Comparison of ENCODE assay signal across 18 cellular contexts in genomic region chr9:5958273-5958672, GRCh38. TPM values are rescaled to one million over a fixed set of nuclear protein-coding genes. Genes with fewer than 3 reads are reported as not detected.
DNase-seq lines count a peak whose midpoint lies in the region; ATAC-seq, FAIRE-seq and TF ChIP-seq lines count a peak whose summit lies in the region.
"Had no signal": no experiment of that assay in that cellular context is flagged by ENCODE, and none has a peak within 500 bp of the region (broad histone marks: within the 10 kb centered on the region; RNA-seq: fewer than 3 reads in every experiment).

No MANE protein-coding gene starts in this region.

- TF ChIP-seq CTCF in GM12878 (IDR thresholded peaks at IDR 0.05 in 2 of 3, conservative IDR thresholded peaks at IDR 0.05 in 1 of 3; ENCODE audit: control insufficient read depth in 2 of 3, extremely low read depth in 1 of 3, insufficient read depth in 1 of 3, low read depth in 3 of 3, low read length in 3 of 3): no peak

- H3K27ac ChIP-seq in GM12878 (ENCODE audit: control insufficient read depth, insufficient read depth): no peak overlapping the region
- H3K27ac ChIP-seq in CD4-positive, alpha-beta memory T cell (ENCODE audit: low read depth, low read length): no peak overlapping the region
- H3K27ac ChIP-seq: right lobe of liver had no signal

- no peak overlapping the region for H3K9ac ChIP-seq in GM12878 (ENCODE audit: control insufficient read depth, insufficient read depth, low read length)

- no peak for TF ChIP-seq POLR2A in GM12892 (IDR thresholded peaks at IDR 0.05; ENCODE audit: low read depth, low read length)
- TF ChIP-seq POLR2A in GM12878 (IDR thresholded peaks at IDR 0.05; ENCODE audit: low read depth, low read length): no peak

- no peak overlapping the region for H3K4me3 ChIP-seq in GM12878
- H3K4me3 ChIP-seq in CD4-positive, alpha-beta memory T cell (ENCODE audit: low read length in 2 of 2): no peak overlapping the region
- H3K4me3 ChIP-seq: right lobe of liver had no signal

- DNase-seq in GM12892 (ENCODE audit: insufficient read length): no peak
- DNase-seq in GM12878 (ENCODE audit: low read depth, low spot score): peak; percentile 19
- no peak for DNase-seq in dedifferentiated amniotic fluid mesenchymal stem cell (ENCODE audit: extremely low spot score)
- no peak for DNase-seq in NCI-H510A (lab: John Stamatoyannopoulos, UW)
- DNase-seq in CD4-positive, alpha-beta memory T cell: no peak
- DNase-seq: activated CD8-positive, alpha-beta memory T cell treated with anti-CD3 and anti-CD28 coated beads, Interleukin-2, amount 50 U/mL, for 48 hours; activated naive CD4-positive, alpha-beta T cell; Calu3; foreskin melanocyte; H9; KBM-7; right lobe of liver had no signal

- POLR2A ChIA-PET in GM12878 (lab: Charles Lee): interaction anchor here (1.1 kb wide), 1 partner anchor 13 kb away, joined by 3 read pairs; no protein-coding TSS in a partner anchor
- POLR2A ChIA-PET in CD4-positive, alpha-beta memory T cell (lab: Charles Lee; ENCODE audit: partially characterized antibody): interaction anchor here (0.9 kb wide), 1 partner anchor 50 kb away, joined by 4 read pairs; a partner anchor contains a TSS

- H3K27me3 Mint-ChIP-seq in CD4-positive, alpha-beta memory T cell: no peaks in the 10 kb centered on the region

- no peaks in the 10 kb centered on the region for H4K20me1 ChIP-seq in GM12878 (ENCODE audit: control insufficient read depth, insufficient read depth)

- TF ChIP-seq EP300 in GM12878 (IDR thresholded peaks at IDR 0.05; ENCODE audit: borderline replicate concordance in 1 of 2, control insufficient read depth in 1 of 2, low read depth in 2 of 2, low read length in 2 of 2): peak in 1 of 2 experiments; percentile 68; a peak in 1 of 4 replicates

- H2AFZ ChIP-seq in GM12878 (ENCODE audit: control insufficient read depth, low read depth, low read length): no peak overlapping the region

- H3K4me1 ChIP-seq in GM12878 (ENCODE audit: control insufficient read depth, insufficient read depth, low read length): peaks cover 4% of the 10 kb centered on the region; the same call in 1 of the 2 replicates
- H3K4me1 ChIP-seq in CD4-positive, alpha-beta memory T cell (ENCODE audit: insufficient read depth, low read length): no peaks in the 10 kb centered on the region

- FAIRE-seq in GM12892 (lab: Jason Lieb, UNC) (peak; percentile 76), GM12878 (lab: Jason Lieb, UNC) (peak; percentile 38)

- intact Hi-C loops in GM12878 (cut with micrococcal nuclease; ENCODE audit: unreplicated experiment): no loop called here
- intact Hi-C loops in CD4-positive, alpha-beta memory T cell (cut with micrococcal nuclease): no loop called here

- no peak for TF ChIP-seq RAD21 in GM12878 (IDR thresholded peaks at IDR 0.05; ENCODE audit: insufficient read depth, low read depth, low read length)

- H3K27ac Mint-ChIP-seq in CD4-positive, alpha-beta memory T cell: peak overlapping the region in 1 of 7 donors; percentile 51
- H3K27ac Mint-ChIP-seq: T-helper 1 cell treated with Interleukin-12 subunit alpha and Interleukin-12 subunit beta and Interleukin-4 antibody, amounts not matched to agents 30 μg/mL and 1 μg/mL, for 36 hours had no signal

- H3K4me3 Mint-ChIP-seq in CD4-positive, alpha-beta memory T cell: no peak overlapping the region
- H3K4me3 Mint-ChIP-seq: H9; T-helper 1 cell treated with Interleukin-12 subunit alpha and Interleukin-12 subunit beta and Interleukin-4 antibody, amounts not matched to agents 30 μg/mL and 1 μg/mL, for 36 hours had no signal

- no TSS peak for BruUV-seq in GM12878 (replicated peaks; lab: Mats Ljungman, UMichigan)

- 0 out of 2 replicates have a peak overlapping the region, but pooled peaks have one; percentile 13 for H3K4me2 ChIP-seq in GM12878 (ENCODE audit: control insufficient read depth, insufficient read depth)

- H3K9me3 Mint-ChIP-seq in CD4-positive, alpha-beta memory T cell: no peaks in the 10 kb centered on the region
- H3K9me3 Mint-ChIP-seq: H9; T-helper 1 cell treated with Interleukin-12 subunit alpha and Interleukin-12 subunit beta and Interleukin-4 antibody, amounts not matched to agents 30 μg/mL and 1 μg/mL, for 36 hours had no signal

- WGBS in GM12878 (ENCODE audit: insufficient coverage, insufficient replicate concordance, low lambda C conversion rate, missing lambda C conversion rate): 51% methylated on average over 6 of the region's 6 CpGs

- CTCF ChIA-PET in GM12878 (lab: Yijun Ruan, JAX): interaction anchor here (1.3 kb wide), 1 partner anchor 16 kb away, joined by 4 read pairs; no protein-coding TSS in a partner anchor
- CTCF ChIA-PET in CD4-positive, alpha-beta memory T cell (lab: Charles Lee; ENCODE audit: partially characterized antibody): no interaction called here

- ATAC-seq in GM19467 (IDR thresholded peaks at IDR 0.05; ENCODE audit: unreplicated experiment) (peak; percentile 50), HG03354 (IDR thresholded peaks at IDR 0.05; ENCODE audit: poor library complexity, severe bottlenecking, unreplicated experiment) (peak; percentile 64), GM12878 (peak; percentile 87), HG02884 (IDR thresholded peaks at IDR 0.05; ENCODE audit: unreplicated experiment) (no peak)
- ATAC-seq: activated CD4-positive, CD25-positive, alpha-beta regulatory T cell treated with anti-CD3 and anti-CD28 coated beads, Interleukin-2, amount 50 U/mL, for 24 hours; left lobe of liver; right lobe of liver had no signal

- no peaks in the 10 kb centered on the region for H3K79me2 ChIP-seq in GM12878 (ENCODE audit: control insufficient read depth, insufficient read depth, low read length)

- no peaks in the 10 kb centered on the region for H3K9me3 ChIP-seq in GM12878 (replicated peaks; ENCODE audit: control insufficient read depth, insufficient read depth, low read length)
- no peaks in the 10 kb centered on the region for H3K9me3 ChIP-seq in CD4-positive, alpha-beta memory T cell (ENCODE audit: control insufficient read depth in 1 of 2, low read length in 2 of 2)
- H3K9me3 ChIP-seq: right lobe of liver had no signal

- H3K4me1 Mint-ChIP-seq in CD4-positive, alpha-beta memory T cell: peaks cover 5 to 22% (median 7%) of the 10 kb centered on the region in 4 donors

- no peaks in the 10 kb centered on the region for H3K36me3 ChIP-seq in GM12878 (ENCODE audit: control insufficient read depth in 2 of 2, insufficient read depth in 2 of 2, low read length in 1 of 2)
- H3K36me3 ChIP-seq in CD4-positive, alpha-beta memory T cell (ENCODE audit: insufficient read depth, low read length): peaks cover 5% of the 10 kb centered on the region
- H3K36me3 ChIP-seq: right lobe of liver had no signal

- peaks cover 3 to 21% of the 10 kb centered on the region in 2 donors for H3K36me3 Mint-ChIP-seq in CD4-positive, alpha-beta memory T cell

- RAD21 ChIA-PET in GM12878 (lab: Charles Lee; ENCODE audit: unreplicated experiment): interaction anchor here (1.5 to 1.8 kb wide), 2 partner anchors 11 to 18 kb away, joined by 3 to 6 read pairs; no protein-coding TSS in a partner anchor

- SMC1A ChIA-PET in GM12878 (lab: Charles Lee; ENCODE audit: uncharacterized antibody, unreplicated experiment): interaction anchor here (0.8 to 5.9 kb wide), 8 partner anchors 12 to 92 kb away, joined by 3 to 58 read pairs (median 4); no protein-coding TSS in a partner anchor

- no peaks in the 10 kb centered on the region for H3K27me3 ChIP-seq in GM12878 (replicated peaks in 1 of 2; ENCODE audit: control insufficient read depth in 2 of 2, insufficient read depth in 2 of 2, low read length in 1 of 2)
- no peaks in the 10 kb centered on the region for H3K27me3 ChIP-seq in CD4-positive, alpha-beta memory T cell (ENCODE audit: insufficient read depth, low read length)
- H3K27me3 ChIP-seq: right lobe of liver had no signal

- in situ Hi-C loops in GM12878 (cut with MboI): no loop called here

TF ChIP-seq in GM12878, 131 proteins besides CTCF, POLR2A, EP300 and RAD21 (continues in another document):
- TF ChIP-seq CREB1 (IDR thresholded peaks at IDR 0.05; ENCODE audit: low read depth) (no peak), SIX5 (IDR thresholded peaks at IDR 0.05; ENCODE audit: low read depth, low read length, severe bottlenecking) (no peak), USF2 (IDR thresholded peaks at IDR 0.05; ENCODE audit: borderline replicate concordance, low read depth, low read length) (no peak), MYB (IDR thresholded peaks at IDR 0.05; ENCODE audit: borderline replicate concordance, low read depth, low read length) (no peak), SUPT20H (IDR thresholded peaks at IDR 0.05; ENCODE audit: borderline replicate concordance, control insufficient read depth, low read depth, low read length) (no peak), SREBF1 (IDR thresholded peaks at IDR 0.05; ENCODE audit: low read length) (no peak)

RNA-seq across cellular contexts. Expression of gene RANBP6, which starts 57.2 kb away (rescaled TPM):
- 16.8 TPM for polyA plus RNA-seq in GM12892 (2012; ENCODE audit: missing spikeins)
- total RNA-seq in GM12878 (2013; cell fraction: nucleolus; rRNA removed): 38.5 and 40.8 TPM in 2 replicates
- total RNA-seq in GM12878 (2014; rRNA removed) (20.4 and 21.7 TPM in 2 replicates), GM12878 (2014; rRNA removed; fragmentation: Illumina TruSeq; extraction: Trizol) (24.1 and 24.2 TPM in 2 replicates), GM12878 (2021) (17.1 and 18.1 TPM in 2 replicates)
- 11.7 TPM for polyA plus RNA-seq in GM12878 (2011; ENCODE audit: low read depth)
- polyA plus RNA-seq in GM12878 (2011; rRNA removed) (22.2 and 36.8 TPM in 2 replicates), GM12878 (2014; fragmentation: Illumina TruSeq; extraction: Trizol) (18.3 and 24.4 TPM in 2 replicates), GM12878 (2014; fragmentation: Nextera tagmentation; extraction: Ambion mirVana) (10 to 100 TPM; 10.9 to 11.7 TPM), GM12878 (2014; rRNA removed) (11.5 and 16.6 TPM in 2 replicates), GM12878 (2016; fragmentation: Nextera tagmentation; extraction: Ambion mirVana) (10 to 100 TPM; 26.3 to 26.9 TPM)
- 7.1 and 7.8 TPM in 2 replicates for polyA plus RNA-seq in GM12878 (2011; cell fraction: cytosol; rRNA removed)
- polyA plus RNA-seq in GM12878 (2011; cell fraction: nucleus; rRNA removed): 17.8 TPM in 2 replicates
- polyA plus RNA-seq in GM12878 (2012): 13.5 and 13.9 TPM in 2 replicates
- 13.1 and 21.1 TPM in 2 replicates for polyA minus RNA-seq in GM12878 (2011; rRNA and poly(A)+ RNA removed)
- 9.2 and 9.7 TPM in 2 replicates for polyA minus RNA-seq in GM12878 (2011; cell fraction: cytosol; rRNA and poly(A)+ RNA removed)
- 18.9 and 20.3 TPM in 2 replicates for polyA minus RNA-seq in GM12878 (2011; cell fraction: nucleus; rRNA and poly(A)+ RNA removed)
- 10 to 100 TPM; 36.0 to 36.7 TPM for total RNA-seq in CD4-positive, alpha-beta memory T cell
- polyA plus RNA-seq in CD4-positive, alpha-beta memory T cell: 10 to 100 TPM; 20.4 to 24.7 TPM
